In the genomic region with DNA sequence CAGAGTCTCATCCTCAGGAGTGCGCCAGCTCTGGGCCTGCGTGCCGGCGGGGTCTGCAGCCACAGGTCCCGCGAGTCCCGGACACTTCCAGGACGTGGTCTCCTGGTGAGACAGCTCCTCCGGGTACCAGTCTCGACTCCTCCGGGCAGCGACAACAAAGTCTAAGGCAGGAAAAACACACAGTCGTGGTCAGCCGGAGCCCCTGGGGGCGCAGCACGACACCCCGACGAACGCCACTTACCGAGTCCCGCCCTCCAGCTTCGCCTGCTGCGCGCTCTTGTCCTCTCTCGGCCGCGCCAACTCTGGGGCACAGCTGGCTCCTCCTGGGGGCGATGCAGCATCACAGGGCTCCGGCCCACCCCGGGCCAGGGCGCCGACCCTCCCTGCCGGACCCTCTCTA, we compare ENCODE assay signal across 9 cellular contexts. TPM values are rescaled to one million over a fixed set of nuclear protein-coding genes. Genes with fewer than 3 reads are reported as not detected.
A peak's percentile ranks its signal among the peaks of the same experiment; 100 is the strongest.
DNase-seq lines count a peak whose midpoint lies in the region; ATAC-seq and TF ChIP-seq lines count a peak whose summit lies in the region.
"Had no signal": no experiment of that assay in that cellular context is flagged by ENCODE, and none has a peak within 500 bp of the region (broad histone marks: within the 10 kb centered on the region; RNA-seq: fewer than 3 reads in every experiment).

No MANE protein-coding gene starts in this region.

- H3K36me3 Mint-ChIP-seq in activated B cell treated with CpG ODN at 0.5 μM for 24 hours (ENCODE audit: low read depth) = peaks cover 8% of the 10 kb centered on the region
- H3K36me3 Mint-ChIP-seq in stimulated activated memory B cell treated with anti-CD40 and anti-IgM and Interleukin-4, amounts not matched to agents 10 μg/mL and 1 μg/mL and 100 μg/mL, for 72 hours = peaks cover 9% of the 10 kb centered on the region

- peaks cover 3% of the 10 kb centered on the region for H3K4me1 ChIP-seq in iPS-15b (ENCODE audit: control insufficient read depth, insufficient read depth, low read length)

- H3K27ac Mint-ChIP-seq in activated B cell treated with CpG ODN at 0.5 μM for 24 hours = no peak overlapping the region
- H3K27ac Mint-ChIP-seq in stimulated activated memory B cell treated with anti-CD40 and anti-IgM and Interleukin-4, amounts not matched to agents 10 μg/mL and 1 μg/mL and 100 μg/mL, for 72 hours = peak overlapping the region; percentile 73

- H3K36me3 ChIP-seq in iPS-15b (ENCODE audit: control insufficient read depth, insufficient read depth, low read length) = no peaks in the 10 kb centered on the region

- intact Hi-C loops in activated B cell treated with CpG ODN at 0.5 μM for 24 hours (cut with micrococcal nuclease) = no loop called here

- H3K27me3 ChIP-seq in iPS-15b (ENCODE audit: control insufficient read depth, insufficient read depth, low read length) = peaks cover 55% of the 10 kb centered on the region

- H3K4me1 Mint-ChIP-seq in activated B cell treated with CpG ODN at 0.5 μM for 24 hours = peaks cover 20% of the 10 kb centered on the region
- peaks cover 18% of the 10 kb centered on the region for H3K4me1 Mint-ChIP-seq in stimulated activated memory B cell treated with anti-CD40 and anti-IgM and Interleukin-4, amounts not matched to agents 10 μg/mL and 1 μg/mL and 100 μg/mL, for 72 hours

- POLR2A ChIA-PET in activated B cell treated with CpG ODN at 0.5 μM for 24 hours (lab: Charles Lee) = interaction anchor here (2.7 kb wide), 1 partner anchor 13 kb away, joined by 15 read pairs; a partner anchor contains a TSS
- POLR2A ChIA-PET in RWPE1 (lab: Yijun Ruan, JAX; ENCODE audit: low non-redundant PET) = no interaction called here

- H3K9me3 Mint-ChIP-seq in activated B cell treated with CpG ODN at 0.5 μM for 24 hours = no peaks in the 10 kb centered on the region
- H3K9me3 Mint-ChIP-seq in stimulated activated memory B cell treated with anti-CD40 and anti-IgM and Interleukin-4, amounts not matched to agents 10 μg/mL and 1 μg/mL and 100 μg/mL, for 72 hours = no peaks in the 10 kb centered on the region

- H3K4me3 ChIP-seq in iPS-15b (ENCODE audit: low read depth, low read length) = peak overlapping the region; percentile 74

- no peak overlapping the region for H3K27ac ChIP-seq in RWPE1
- H3K27ac ChIP-seq: epithelial cell of prostate had no signal

- no peak for ATAC-seq in activated B cell treated with CpG ODN at 0.5 μM for 24 hours (ENCODE audit: low read depth)
- ATAC-seq in stimulated activated memory B cell treated with anti-CD40 and anti-IgM and Interleukin-4, amounts not matched to agents 10 μg/mL and 1 μg/mL and 100 μg/mL, for 72 hours = peak; percentile 15
- no peak for ATAC-seq in GM21381 (IDR thresholded peaks at IDR 0.05; ENCODE audit: unreplicated experiment)

- TF ChIP-seq CTCF in activated B cell treated with CpG ODN at 0.5 μM for 24 hours (IDR thresholded peaks at IDR 0.05) (no peak), RWPE1 (conservative IDR thresholded peaks at IDR 0.05; ENCODE audit: low read depth) (no peak)

- H3K4me3 Mint-ChIP-seq in activated B cell treated with CpG ODN at 0.5 μM for 24 hours = peak overlapping the region; percentile 90
- peak overlapping the region; percentile 93 for H3K4me3 Mint-ChIP-seq in stimulated activated memory B cell treated with anti-CD40 and anti-IgM and Interleukin-4, amounts not matched to agents 10 μg/mL and 1 μg/mL and 100 μg/mL, for 72 hours

- no peaks in the 10 kb centered on the region for H3K9me3 ChIP-seq in iPS-15b (ENCODE audit: control insufficient read depth, insufficient read depth, low read length)

- no peak overlapping the region for H3K9ac ChIP-seq in iPS-15b (ENCODE audit: low read depth, low read length)

- peaks cover 2% of the 10 kb centered on the region for H3K27me3 Mint-ChIP-seq in activated B cell treated with CpG ODN at 0.5 μM for 24 hours
- H3K27me3 Mint-ChIP-seq in stimulated activated memory B cell treated with anti-CD40 and anti-IgM and Interleukin-4, amounts not matched to agents 10 μg/mL and 1 μg/mL and 100 μg/mL, for 72 hours = peaks cover 15% of the 10 kb centered on the region

- CTCF ChIA-PET in activated B cell treated with CpG ODN at 0.5 μM for 24 hours (lab: Charles Lee) (no interaction called here), RWPE1 (lab: Yijun Ruan, JAX) (interaction anchor here (0.6 to 1.2 kb wide), 2 partner anchors 14 to 61 kb away, joined by 3 read pairs; a partner anchor contains a TSS)

- DNase-seq in DMS53 (lab: John Stamatoyannopoulos, UW) (peak; percentile 5), DMS53 treated with DMSO at 0.1 percent for 48 hours (lab: John Stamatoyannopoulos, UW; ENCODE audit: unreplicated experiment) (no peak), activated B cell treated with CpG ODN at 0.5 μM for 24 hours (no peak), RWPE1 (ENCODE audit: low spot score) (no peak)
- DNase-seq in stimulated activated CD4-positive, alpha-beta T cell treated with anti-CD3 and anti-CD28 coated beads, Interleukin-15, amount 100 ng/mL, for 24 hours = no peak

RNA-seq across cellular contexts. Expression of a gene that starts 13.4 kb away (rescaled TPM):
- total RNA-seq in activated B cell treated with CpG ODN at 0.5 μM for 24 hours = 29.7 and 31.2 TPM in 2 replicates

RNA-seq across cellular contexts. Expression of a gene that starts 13.8 kb away (rescaled TPM):
- 63.2 and 76.8 TPM in 2 replicates for total RNA-seq in activated B cell treated with CpG ODN at 0.5 μM for 24 hours

RNA-seq across cellular contexts. Expression of a gene that starts 31.0 kb away (rescaled TPM):
- 17.7 and 19.9 TPM in 2 replicates for total RNA-seq in activated B cell treated with CpG ODN at 0.5 μM for 24 hours
